In genomic region chr15:94385441-94385840, GRCh38 we compare ENCODE assay signal across 22 cellular contexts.
A peak's percentile ranks its signal among the peaks of the same experiment; 100 is the strongest.
DNase-seq lines count a peak whose midpoint lies in the region; ATAC-seq, FAIRE-seq and TF ChIP-seq lines count a peak whose summit lies in the region.
"Had no signal": no experiment of that assay in that cellular context is flagged by ENCODE, and none has a peak within 500 bp of the region (broad histone marks: within the 10 kb centered on the region; RNA-seq: fewer than 3 reads in every experiment).

No MANE protein-coding gene starts in this region.

- CTCF ChIA-PET in endothelial cell of umbilical vein (lab: Charles Lee): no interaction called here

- WGBS in spleen, 5 donors: 56 to 76% (median 64%) methylated on average over 4 of the region's 4 CpGs

- peaks cover 14% of the 10 kb centered on the region for H3K36me3 Mint-ChIP-seq in natural killer cell
- peaks cover 57% of the 10 kb centered on the region for H3K36me3 Mint-ChIP-seq in natural killer cell treated with Interleukin-12 subunit alpha and Interleukin-12 subunit beta and Interleukin-15 and Interleukin-18, amount 100 ng/mL, for 72 hours
- H3K36me3 Mint-ChIP-seq in glutamatergic neuron (ENCODE audit: unreplicated experiment): no peaks in the 10 kb centered on the region

- ATAC-seq in natural killer cell (no peak), esophagus mucosa (no peak)
- no peak for ATAC-seq in natural killer cell treated with Interleukin-12 subunit alpha and Interleukin-12 subunit beta and Interleukin-15 and Interleukin-18, amount 100 ng/mL, for 72 hours
- ATAC-seq: A549 had no signal

- H3K9me3 Mint-ChIP-seq in natural killer cell (no peaks in the 10 kb centered on the region), glutamatergic neuron (ENCODE audit: unreplicated experiment) (peaks cover 3% of the 10 kb centered on the region)
- no peaks in the 10 kb centered on the region for H3K9me3 Mint-ChIP-seq in natural killer cell treated with Interleukin-12 subunit alpha and Interleukin-12 subunit beta and Interleukin-15 and Interleukin-18, amount 100 ng/mL, for 72 hours
- H3K9me3 Mint-ChIP-seq: CD4-positive, alpha-beta memory T cell had no signal

- H3K4me1 Mint-ChIP-seq in natural killer cell: peaks cover 58 to 60% of the 10 kb centered on the region in 2 donors
- H3K4me1 Mint-ChIP-seq in natural killer cell treated with Interleukin-12 subunit alpha and Interleukin-12 subunit beta and Interleukin-15 and Interleukin-18, amount 100 ng/mL, for 72 hours (ENCODE audit: low read depth in 2 of 2): peaks cover 49 to 61% of the 10 kb centered on the region in 2 donors
- peaks cover 16% of the 10 kb centered on the region for H3K4me1 Mint-ChIP-seq in glutamatergic neuron (ENCODE audit: low read depth, unreplicated experiment)

- peak; percentile 21 for FAIRE-seq in endothelial cell of umbilical vein (lab: Jason Lieb, UNC)
- FAIRE-seq: A549, D721Med, G401.6, GM12891, GM19239 had no signal

- dilution Hi-C loops in endothelial cell of umbilical vein (cut with MboI; ENCODE audit: extremely low pct_ligation_motif_present, low sequenced_read_pairs): no loop called here

- H3K9me3 ChIP-seq in endothelial cell of umbilical vein (replicated peaks; ENCODE audit: control insufficient read depth, insufficient read depth, low read length) (no peaks in the 10 kb centered on the region), spleen (peaks cover 0 to 3% (median 0%) of the 10 kb centered on the region in 8 donors)
- H3K9me3 ChIP-seq: A549, BE2C, BLaER1, Caco-2 had no signal

- no peak overlapping the region for H3K4me2 ChIP-seq in endothelial cell of umbilical vein (ENCODE audit: insufficient read depth, low read length)
- H3K4me2 ChIP-seq: A549, BLaER1 had no signal

- H3K9me1 ChIP-seq in endothelial cell of umbilical vein (replicated peaks; ENCODE audit: control insufficient read depth, extremely low read depth, insufficient read depth, low read length): no peaks in the 10 kb centered on the region

- H2AFZ ChIP-seq in endothelial cell of umbilical vein (ENCODE audit: low read depth, low read length): no peak overlapping the region

- H3K27me3 Mint-ChIP-seq in natural killer cell (ENCODE audit: low read depth in 2 of 2) (no peaks in the 10 kb centered on the region), glutamatergic neuron (ENCODE audit: unreplicated experiment) (peaks cover 7% of the 10 kb centered on the region)
- no peaks in the 10 kb centered on the region for H3K27me3 Mint-ChIP-seq in natural killer cell treated with Interleukin-12 subunit alpha and Interleukin-12 subunit beta and Interleukin-15 and Interleukin-18, amount 100 ng/mL, for 72 hours
- H3K27me3 Mint-ChIP-seq: CD4-positive, alpha-beta memory T cell; CD4-positive, CD25-positive, alpha-beta regulatory T cell had no signal

- H3K27ac ChIP-seq in endothelial cell of umbilical vein (ENCODE audit: insufficient read depth, low read depth, low read length): no peak overlapping the region
- H3K27ac ChIP-seq in spleen: peak overlapping the region in 7 of 8 donors; percentile 0 to 82 (median 75)
- H3K27ac ChIP-seq: 22Rv1, A549, BLaER1 had no signal

- no TSS peak for BruUV-seq in endothelial cell of umbilical vein (replicated peaks; lab: Mats Ljungman, UMichigan)

- no peak overlapping the region for H3K9ac ChIP-seq in endothelial cell of umbilical vein (replicated peaks; ENCODE audit: extremely low read depth, insufficient read depth, low read length)
- H3K9ac ChIP-seq: BLaER1 had no signal

- no peaks in the 10 kb centered on the region for H3K27me3 ChIP-seq in endothelial cell of umbilical vein (ENCODE audit: control insufficient read depth in 2 of 2, insufficient read depth in 2 of 2, low read length in 2 of 2)
- no peaks in the 10 kb centered on the region for H3K27me3 ChIP-seq in spleen (replicated peaks in 1 of 7)
- H3K27me3 ChIP-seq: BLaER1 had no signal

- no peaks in the 10 kb centered on the region for H3K79me2 ChIP-seq in endothelial cell of umbilical vein (ENCODE audit: control insufficient read depth, insufficient read depth, low read length)

- H3K4me3 Mint-ChIP-seq in natural killer cell (no peak overlapping the region), glutamatergic neuron (ENCODE audit: unreplicated experiment) (no peak overlapping the region)
- H3K4me3 Mint-ChIP-seq in natural killer cell treated with Interleukin-12 subunit alpha and Interleukin-12 subunit beta and Interleukin-15 and Interleukin-18, amount 100 ng/mL, for 72 hours: no peak overlapping the region
- H3K4me3 Mint-ChIP-seq: CD14-positive monocyte; CD4-positive, alpha-beta memory T cell; CD4-positive, CD25-positive, alpha-beta regulatory T cell had no signal

- intact Hi-C loops in natural killer cell (cut with micrococcal nuclease) (no loop called here), endothelial cell of umbilical vein (cut with micrococcal nuclease) (no loop called here), spleen (cut with DNase I; ENCODE audit: low total_unique reads) (no loop called here)

- H4K20me1 ChIP-seq in endothelial cell of umbilical vein (replicated peaks; ENCODE audit: control insufficient read depth, extremely low read depth, insufficient read depth, low read length): no peaks in the 10 kb centered on the region
- H4K20me1 ChIP-seq: BLaER1 had no signal

- TF ChIP-seq CTCF in natural killer cell (IDR thresholded peaks at IDR 0.05) (no peak), endothelial cell of umbilical vein (IDR thresholded peaks at IDR 0.05; ENCODE audit: extremely low read depth in 1 of 2, insufficient read depth in 1 of 2, low read depth in 1 of 2, low read length in 2 of 2) (no peak), spleen (IDR thresholded peaks at IDR 0.05 in 8 of 11, conservative IDR thresholded peaks at IDR 0.05 in 3 of 11) (no peak), glutamatergic neuron (IDR thresholded peaks at IDR 0.05; ENCODE audit: partially characterized antibody, unreplicated experiment) (no peak)

- POLR2A ChIA-PET in endothelial cell of umbilical vein (lab: Charles Lee): no interaction called here

- H3K4me1 ChIP-seq in endothelial cell of umbilical vein (ENCODE audit: control insufficient read depth, extremely low read depth, insufficient read depth, low read length): no peaks in the 10 kb centered on the region
- H3K4me1 ChIP-seq in spleen: peaks cover 13 to 79% (median 42%) of the 10 kb centered on the region in 6 donors
- H3K4me1 ChIP-seq: A549, BE2C, Caco-2 had no signal

- H3K36me3 ChIP-seq in endothelial cell of umbilical vein (ENCODE audit: control insufficient read depth in 2 of 2, extremely low read depth in 1 of 2, insufficient read depth in 2 of 2, low read length in 2 of 2): no peaks in the 10 kb centered on the region
- peaks cover 0 to 99% (median 11%) of the 10 kb centered on the region in 6 donors for H3K36me3 ChIP-seq in spleen
- H3K36me3 ChIP-seq: BE2C had no signal

- no peak for TF ChIP-seq POLR2A in endothelial cell of umbilical vein (IDR thresholded peaks at IDR 0.05; ENCODE audit: low read depth, low read length)
- no peak for TF ChIP-seq POLR2A in spleen (IDR thresholded peaks at IDR 0.05)

- peak overlapping the region; percentile 80 to 84 for H3K27ac Mint-ChIP-seq in natural killer cell
- H3K27ac Mint-ChIP-seq in natural killer cell treated with Interleukin-12 subunit alpha and Interleukin-12 subunit beta and Interleukin-15 and Interleukin-18, amount 100 ng/mL, for 72 hours: no peak overlapping the region
- H3K27ac Mint-ChIP-seq in glutamatergic neuron (ENCODE audit: unreplicated experiment): no peak overlapping the region
- H3K27ac Mint-ChIP-seq: CD14-positive monocyte; CD4-positive, alpha-beta memory T cell; CD4-positive, CD25-positive, alpha-beta regulatory T cell had no signal

- no peak overlapping the region for H3K4me3 ChIP-seq in endothelial cell of umbilical vein (replicated peaks in 1 of 3; ENCODE audit: insufficient read depth in 1 of 3, low read depth in 1 of 3, low read length in 3 of 3)
- H3K4me3 ChIP-seq in spleen: no peak overlapping the region
- H3K4me3 ChIP-seq: A549, BLaER1 had no signal

- DNase-seq in natural killer cell (no peak), endothelial cell of umbilical vein (ENCODE audit: low read depth, low spot score) (no peak), spleen (no peak), glutamatergic neuron (no peak)
- no peak for DNase-seq in natural killer cell treated with Interleukin-12 subunit alpha and Interleukin-12 subunit beta and Interleukin-15 and Interleukin-18, amount 100 ng/mL, for 72 hours (ENCODE audit: low spot score)
- DNase-seq: BE2C; C1 segment of cervical spinal cord; Caco-2; Calu3; CD4-positive, alpha-beta memory T cell; CD4-positive, CD25-positive, alpha-beta regulatory T cell; DMS79 treated with DMSO at 0.1 percent for 48 hours; GF-D8 had no signal

TF ChIP-seq in endothelial cell of umbilical vein, 7 proteins besides CTCF, POLR2A, EP300 and RAD21:
- TF ChIP-seq POLR2AphosphoS5 (IDR thresholded peaks at IDR 0.05; ENCODE audit: insufficient read depth, low read depth, low read length): no peak
- TF ChIP-seq GATA2 (IDR thresholded peaks at IDR 0.05; ENCODE audit: insufficient read depth, insufficient read length, low read depth, low read length): no peak
- TF ChIP-seq JUN (IDR thresholded peaks at IDR 0.05; ENCODE audit: borderline replicate concordance, insufficient read depth, insufficient read length, low read depth): no peak
- no peak for TF ChIP-seq MAX (IDR thresholded peaks at IDR 0.05; ENCODE audit: insufficient read depth, insufficient read length)
- TF ChIP-seq MYC (IDR thresholded peaks at IDR 0.05; ENCODE audit: low read depth, low read length): no peak
- no peak for TF ChIP-seq FOS (IDR thresholded peaks at IDR 0.05; ENCODE audit: borderline replicate concordance, insufficient read depth, low read length)
- no peak for TF ChIP-seq EZH2 (IDR thresholded peaks at IDR 0.05; ENCODE audit: borderline replicate concordance, low read depth, low read length, severe bottlenecking)

Comparison
In these comparisons a context has a peak if more than half of its experiments do, and no peak if none do; other contexts are left out.
1. H3K27ac Mint-ChIP-seq: peak in natural killer cell (2 of 2); none in natural killer cell treated with Interleukin-12 subunit alpha and Interleukin-12 subunit beta and Interleukin-15 and Interleukin-18, amount 100 ng/mL, for 72 hours (0 of 2) and glutamatergic neuron (single experiment).